Comparison of ENCODE assay signal across 1 cellular context in genomic region chr6:3939964-3940363, GRCh38.
TF ChIP-seq lines count a peak whose summit lies in the region.

No MANE protein-coding gene starts in this region.

TF ChIP-seq in HepG2, 621 proteins besides CTCF, POLR2A, EP300 and RAD21 (continued from another document):
- TF ChIP-seq, protein P1, sequence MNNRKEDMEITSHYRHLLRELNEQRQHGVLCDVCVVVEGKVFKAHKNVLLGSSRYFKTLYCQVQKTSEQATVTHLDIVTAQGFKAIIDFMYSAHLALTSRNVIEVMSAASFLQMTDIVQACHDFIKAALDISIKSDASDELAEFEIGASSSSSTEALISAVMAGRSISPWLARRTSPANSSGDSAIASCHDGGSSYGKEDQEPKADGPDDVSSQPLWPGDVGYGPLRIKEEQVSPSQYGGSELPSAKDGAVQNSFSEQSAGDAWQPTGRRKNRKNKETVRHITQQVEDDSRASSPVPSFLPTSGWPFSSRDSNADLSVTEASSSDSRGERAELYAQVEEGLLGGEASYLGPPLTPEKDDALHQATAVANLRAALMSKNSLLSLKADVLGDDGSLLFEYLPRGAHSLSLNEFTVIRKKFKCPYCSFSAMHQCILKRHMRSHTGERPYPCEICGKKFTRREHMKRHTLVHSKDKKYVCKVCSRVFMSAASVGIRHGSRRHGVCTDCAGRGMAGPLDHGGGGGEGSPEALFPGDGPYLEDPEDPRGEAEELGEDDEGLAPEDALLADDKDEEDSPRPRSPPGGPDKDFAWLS (CRISPR knock-in tag; IDR thresholded peaks at IDR 0.05; ENCODE audit: borderline replicate concordance), result no peak
- no peak for TF ChIP-seq SNAPC5 (CRISPR knock-in tag; IDR thresholded peaks at IDR 0.05; ENCODE audit: borderline replicate concordance)
- no peak for TF ChIP-seq ZNF644 (CRISPR knock-in tag; IDR thresholded peaks at IDR 0.05; ENCODE audit: low read depth)
- no peak for TF ChIP-seq E2F1 (CRISPR knock-in tag; IDR thresholded peaks at IDR 0.05)
- TF ChIP-seq, protein P2, sequence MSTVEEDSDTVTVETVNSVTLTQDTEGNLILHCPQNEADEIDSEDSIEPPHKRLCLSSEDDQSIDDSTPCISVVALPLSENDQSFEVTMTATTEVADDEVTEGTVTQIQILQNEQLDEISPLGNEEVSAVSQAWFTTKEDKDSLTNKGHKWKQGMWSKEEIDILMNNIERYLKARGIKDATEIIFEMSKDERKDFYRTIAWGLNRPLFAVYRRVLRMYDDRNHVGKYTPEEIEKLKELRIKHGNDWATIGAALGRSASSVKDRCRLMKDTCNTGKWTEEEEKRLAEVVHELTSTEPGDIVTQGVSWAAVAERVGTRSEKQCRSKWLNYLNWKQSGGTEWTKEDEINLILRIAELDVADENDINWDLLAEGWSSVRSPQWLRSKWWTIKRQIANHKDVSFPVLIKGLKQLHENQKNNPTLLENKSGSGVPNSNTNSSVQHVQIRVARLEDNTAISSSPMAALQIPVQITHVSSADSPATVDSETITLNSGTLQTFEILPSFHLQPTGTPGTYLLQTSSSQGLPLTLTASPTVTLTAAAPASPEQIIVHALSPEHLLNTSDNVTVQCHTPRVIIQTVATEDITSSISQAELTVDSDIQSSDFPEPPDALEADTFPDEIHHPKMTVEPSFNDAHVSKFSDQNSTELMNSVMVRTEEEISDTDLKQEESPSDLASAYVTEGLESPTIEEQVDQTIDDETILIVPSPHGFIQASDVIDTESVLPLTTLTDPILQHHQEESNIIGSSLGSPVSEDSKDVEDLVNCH (CRISPR knock-in tag; IDR thresholded peaks at IDR 0.05), result no peak
- TF ChIP-seq TFDP1 (CRISPR knock-in tag; IDR thresholded peaks at IDR 0.05; ENCODE audit: borderline replicate concordance), result no peak
- no peak for TF ChIP-seq ZNF101 (CRISPR knock-in tag; IDR thresholded peaks at IDR 0.05; ENCODE audit: borderline replicate concordance, low read depth)
- no peak for TF ChIP-seq ZNF251 (CRISPR knock-in tag; IDR thresholded peaks at IDR 0.05)
- TF ChIP-seq ZNF430 (CRISPR knock-in tag; IDR thresholded peaks at IDR 0.05), result no peak
- TF ChIP-seq NR2F2 (IDR thresholded peaks at IDR 0.05; ENCODE audit: borderline replicate concordance, low read depth), result no peak
- no peak for TF ChIP-seq GZF1 (CRISPR knock-in tag; IDR thresholded peaks at IDR 0.05)
- TF ChIP-seq ZNF703 (CRISPR knock-in tag; IDR thresholded peaks at IDR 0.05; ENCODE audit: borderline replicate concordance), result no peak
- TF ChIP-seq KLF11 (CRISPR knock-in tag; IDR thresholded peaks at IDR 0.05), result no peak
TF ChIP-seq in HepG2: peak in this region for 0.
